ENCODE assay signal across 7 cellular contexts in the genomic region with DNA sequence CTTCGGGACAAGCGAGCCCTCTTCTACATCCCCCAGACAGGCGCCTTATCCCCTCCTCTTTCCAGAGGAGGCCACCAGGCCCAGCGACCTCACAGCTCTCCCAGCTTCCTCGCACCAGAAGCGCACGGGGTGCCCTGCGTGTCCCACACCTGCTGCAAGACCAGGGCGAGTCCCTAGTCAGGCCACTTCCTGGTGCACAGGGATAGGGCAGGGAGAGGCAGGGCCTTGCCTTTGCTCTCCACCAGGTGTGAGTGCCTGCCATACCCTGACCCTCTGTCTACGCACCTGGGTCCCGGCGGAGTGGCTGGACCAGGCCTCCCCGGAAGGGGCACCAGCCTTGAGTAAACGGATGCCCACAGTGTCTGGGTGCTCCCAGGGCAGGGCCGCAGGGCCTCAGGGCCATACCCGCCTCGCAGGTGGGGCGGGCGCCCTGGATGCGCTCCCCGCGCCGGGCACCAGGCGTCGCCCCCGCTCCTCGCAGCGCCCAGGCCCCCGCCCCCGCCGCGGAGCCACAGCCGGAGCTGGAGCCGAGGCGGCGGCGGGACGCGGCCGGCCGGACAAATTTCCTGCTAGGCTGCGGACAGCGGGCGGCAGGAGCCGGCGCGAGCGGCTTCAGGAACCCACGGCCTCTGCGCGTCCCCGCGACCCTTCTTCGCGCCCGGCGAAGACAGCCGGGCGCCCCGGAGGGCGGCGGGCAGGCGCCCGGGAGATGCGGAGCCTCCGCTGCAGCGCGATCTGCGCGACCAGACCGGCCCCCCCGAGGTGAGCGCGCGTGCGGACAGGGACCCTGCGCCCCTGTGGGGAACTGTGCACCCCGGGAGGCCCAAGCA. TPM values are rescaled to one million over a fixed set of nuclear protein-coding genes. Genes with fewer than 3 reads are reported as not detected.
DNase-seq lines count a peak whose midpoint lies in the region; ATAC-seq and TF ChIP-seq lines count a peak whose summit lies in the region.

Gene PTPRE (plus strand): TSS at position 556 of the 830 bp plus-strand sequence. CDS start 133,779 bp downstream, outside the sequence.

- H3K4me3 ChIP-seq in esophagus muscularis mucosa: peak within 1 kb of the TSS; percentile 64 to 75 (median 70)

- no peaks in the 10 kb centered on the region for H3K36me3 Mint-ChIP-seq in naive B cell

- peak within 1 kb of the TSS; percentile 76 to 86 (median 83) for H3K27ac ChIP-seq in esophagus muscularis mucosa (replicated peaks in 1 of 4)

- intact Hi-C loops in esophagus muscularis mucosa (cut with DNase I): loop anchor here (2.0 to 10.0 kb wide), 2 partner anchors 104 to 168 kb away; no protein-coding TSS in a partner anchor

- no peak for TF ChIP-seq EP300 in esophagus muscularis mucosa (IDR thresholded peaks at IDR 0.05)

- H3K4me1 Mint-ChIP-seq in naive B cell: no peaks in the 10 kb centered on the region

- H3K36me3 ChIP-seq in esophagus muscularis mucosa: no peaks in the 10 kb centered on the region

- peak; percentile 23 for DNase-seq in NCI-H345 treated with DMSO at 0.1 percent for 48 hours (lab: John Stamatoyannopoulos, UW; ENCODE audit: unreplicated experiment)
- DNase-seq in activated T-cell treated with anti-CD3 and anti-CD28 coated beads, Interleukin-2, amount 50 U/mL, for 1 hour: peak; percentile 77
- DNase-seq in esophagus muscularis mucosa (ENCODE audit: extremely low spot score): peak; percentile 91
- peak; percentile 63 for DNase-seq in naive B cell
- peak; percentile 32 to 55 for DNase-seq in stimulated activated CD8-positive, alpha-beta memory T cell treated with anti-CD3 and anti-CD28 coated beads, Interleukin-7, amount 100 ng/mL, for 48 hours (ENCODE audit: extremely low read depth in 1 of 2, low read depth in 1 of 2)

- peak within 1 kb of the TSS; percentile 15 to 81 (median 46) for H3K4me3 Mint-ChIP-seq in naive B cell

- peaks cover 14 to 27% (median 25%) of the 10 kb centered on the region in 4 donors for H3K4me1 ChIP-seq in esophagus muscularis mucosa

- ATAC-seq in GM18498 (IDR thresholded peaks at IDR 0.05; ENCODE audit: unreplicated experiment) (peak; percentile 95), HG02763 (IDR thresholded peaks at IDR 0.05; ENCODE audit: unreplicated experiment) (peak; percentile 82), naive B cell (ENCODE audit: low read depth in 2 of 2) (peak; percentile 95 to 97)

- H3K27me3 ChIP-seq in esophagus muscularis mucosa: peaks cover 0 to 51% (median 0%) of the 10 kb centered on the region in 4 donors

- TF ChIP-seq POLR2A in esophagus muscularis mucosa (IDR thresholded peaks at IDR 0.05; ENCODE audit: low read depth): no peak

- no peaks in the 10 kb centered on the region for H3K9me3 ChIP-seq in esophagus muscularis mucosa

- TF ChIP-seq CTCF in esophagus muscularis mucosa (IDR thresholded peaks at IDR 0.05): peak; percentile 72 to 82 (median 79)

- peaks cover 0 to 12% (median 1%) of the 10 kb centered on the region in 7 donors for H3K9me3 Mint-ChIP-seq in naive B cell

- H3K27me3 Mint-ChIP-seq in naive B cell: peaks cover 28 to 54% (median 47%) of the 10 kb centered on the region in 3 donors

- 62% methylated on average over 8 of the region's 78 CpGs for WGBS in esophagus muscularis mucosa

- H3K27ac Mint-ChIP-seq in naive B cell: peak within 1 kb of the TSS in 1 of 6 donors; percentile 60

RNA-seq across cellular contexts. Expression of gene PTPRE, which starts in this region (rescaled TPM):
- total RNA-seq in esophagus muscularis mucosa: 10 to 100 TPM in 2 of 4 donors, 1 to 10 TPM in 2; 8.7 to 22.4 (median 13.3) TPM
- polyA plus RNA-seq in naive B cell (ENCODE audit: low read depth in 6 of 6): 10 to 100 TPM in 3 of 6 donors, 1 to 10 TPM in 3; 6.0 to 15.9 (median 9.9) TPM

Comparison
In these comparisons a context has a peak if more than half of its experiments do, and no peak if none do; other contexts are left out.
1. Peak in every context shown above with its lines: DNase-seq, ATAC-seq, H3K4me3 ChIP-seq and H3K27ac ChIP-seq.
2. DNase-seq: peak in every context shown above with its lines; median percentile 91 in esophagus muscularis mucosa; 77 in activated T-cell treated with anti-CD3 and anti-CD28 coated beads, Interleukin-2, amount 50 U/mL, for 1 hour; 63 in naive B cell; 44 in stimulated activated CD8-positive, alpha-beta memory T cell treated with anti-CD3 and anti-CD28 coated beads, Interleukin-7, amount 100 ng/mL, for 48 hours; 23 in NCI-H345 treated with DMSO at 0.1 percent for 48 hours.